16 cellular contexts compared by ENCODE assay signal in genomic region chr9:34337404-34337803, GRCh38. TPM values are rescaled to one million over a fixed set of nuclear protein-coding genes. Genes with fewer than 3 reads are reported as not detected.
DNase-seq lines count a peak whose midpoint lies in the region; ATAC-seq, FAIRE-seq and TF ChIP-seq lines count a peak whose summit lies in the region.
"Had no signal": no experiment of that assay in that cellular context is flagged by ENCODE, and none has a peak within 500 bp of the region (broad histone marks: within the 10 kb centered on the region; RNA-seq: fewer than 3 reads in every experiment).

No MANE protein-coding gene starts in this region.

- H2AFZ ChIP-seq in Karpas-422 (ENCODE audit: low read length): no peak overlapping the region
- H2AFZ ChIP-seq in mesenchymal stem cell (ENCODE audit: low read depth, low read length): no peak overlapping the region

- DNase-seq in BJ (ENCODE audit: low read depth): no peak
- DNase-seq in Karpas-422: peak; percentile 56
- peak; percentile 4 for DNase-seq in bronchial epithelial cell (ENCODE audit: low read depth)
- DNase-seq in mesenchymal stem cell: peak; percentile 28
- DNase-seq in NOMO-1 treated with dmso at 0.1 percent for 144 hours (lab: John Stamatoyannopoulos, UW; ENCODE audit: unreplicated experiment): no peak
- no peak for DNase-seq in GM10266 (ENCODE audit: extremely low spot score)
- DNase-seq in ureter (ENCODE audit: low spot score): no peak
- DNase-seq: activated CD8-positive, alpha-beta T cell treated with anti-CD3 and anti-CD28 coated beads for 36 hours; activated naive CD4-positive, alpha-beta T cell; CD8-positive, alpha-beta memory T cell; colonic mucosa; NCI-H345; T-helper 9 cell had no signal

- ATAC-seq in HG03095 (IDR thresholded peaks at IDR 0.05; ENCODE audit: unreplicated experiment): no peak
- ATAC-seq: activated CD8-positive, alpha-beta T cell treated with anti-CD3 and anti-CD28 coated beads for 36 hours; naive thymus-derived CD8-positive, alpha-beta T cell had no signal

- H3K9ac ChIP-seq in Karpas-422 (ENCODE audit: low read length) (no peak overlapping the region), mesenchymal stem cell (ENCODE audit: low read length) (peak overlapping the region; percentile 17)

- H3K18ac ChIP-seq in mesenchymal stem cell (ENCODE audit: low read depth in 1 of 2, low read length in 2 of 2): no peak overlapping the region

- no peaks in the 10 kb centered on the region for H3K9me3 ChIP-seq in Karpas-422 (ENCODE audit: low read length)
- no peaks in the 10 kb centered on the region for H3K9me3 ChIP-seq in mesenchymal stem cell (ENCODE audit: control insufficient read depth, low read length)
- H3K9me3 ChIP-seq: colonic mucosa had no signal

- H3K79me1 ChIP-seq in mesenchymal stem cell (replicated peaks; ENCODE audit: low read length, poor library complexity, severe bottlenecking): peaks cover 39% of the 10 kb centered on the region

- POLR2A ChIA-PET in BJ (lab: Charles Lee): no interaction called here

- H3K14ac ChIP-seq in mesenchymal stem cell (ENCODE audit: low read length in 2 of 2): no peak overlapping the region

- no peak overlapping the region for H3K4ac ChIP-seq in mesenchymal stem cell (ENCODE audit: low read depth in 1 of 2, low read length in 2 of 2)

- H3K4me2 ChIP-seq in Karpas-422 (ENCODE audit: low read depth, low read length, poor library complexity, severe bottlenecking) (no peak overlapping the region), mesenchymal stem cell (ENCODE audit: low read length, poor library complexity, severe bottlenecking) (no peak overlapping the region)

- H2AK5ac ChIP-seq in mesenchymal stem cell (ENCODE audit: low read length, severe bottlenecking): no peak overlapping the region

- FAIRE-seq in bronchial epithelial cell (lab: Jason Lieb, UNC): no peak
- FAIRE-seq: keratinocyte had no signal

- no peak overlapping the region for H2BK120ac ChIP-seq in mesenchymal stem cell (ENCODE audit: low read depth, low read length)

- no peak overlapping the region for H2BK5ac ChIP-seq in mesenchymal stem cell (ENCODE audit: low read depth, low read length, poor library complexity, severe bottlenecking)

- no peak overlapping the region for H2BK15ac ChIP-seq in mesenchymal stem cell (ENCODE audit: low read depth, poor library complexity, severe bottlenecking)

- no peak overlapping the region for H3K23ac ChIP-seq in mesenchymal stem cell (ENCODE audit: low read length in 2 of 2)

- 95% methylated on average over 2 of the region's 2 CpGs for WGBS in mesenchymal stem cell

- no peak overlapping the region for H2BK12ac ChIP-seq in mesenchymal stem cell (ENCODE audit: low read length in 2 of 2)

- CTCF ChIA-PET in BJ (lab: Yijun Ruan, JAX): interaction anchor here (1.0 kb wide), 1 partner anchor 413 kb away, joined by 3 read pairs; no protein-coding TSS in a partner anchor

- no peak overlapping the region for H3K4me3 ChIP-seq in BJ (ENCODE audit: low read depth, low read length)
- H3K4me3 ChIP-seq in Karpas-422 (ENCODE audit: low read length): no peak overlapping the region
- H3K4me3 ChIP-seq in bronchial epithelial cell (ENCODE audit: low read depth, low read length): no peak overlapping the region
- no peak overlapping the region for H3K4me3 ChIP-seq in mesenchymal stem cell (ENCODE audit: insufficient read depth in 1 of 2, low read depth in 1 of 2, low read length in 2 of 2)
- H3K4me3 ChIP-seq: colonic mucosa had no signal

- no peaks in the 10 kb centered on the region for H3K9me2 ChIP-seq in Karpas-422 (replicated peaks; ENCODE audit: insufficient read depth, low read length)

- TF ChIP-seq CTCF in BJ (IDR thresholded peaks at IDR 0.05; ENCODE audit: insufficient read depth, low read depth, low read length) (0 out of 2 replicates have a peak, but pooled peaks have one; percentile 13), bronchial epithelial cell (IDR thresholded peaks at IDR 0.05; ENCODE audit: insufficient read depth, low read length, severe bottlenecking) (peak; percentile 5), GM10266 (IDR thresholded peaks at IDR 0.05; ENCODE audit: control insufficient read depth, insufficient read depth, low read depth, missing control alignments) (no peak)

- H3K27me3 ChIP-seq in BJ (ENCODE audit: control insufficient read depth, insufficient read depth, low read length) (no peaks in the 10 kb centered on the region), Karpas-422 (ENCODE audit: low read length) (no peaks in the 10 kb centered on the region), bronchial epithelial cell (ENCODE audit: control insufficient read depth, insufficient read depth, low read length) (no peaks in the 10 kb centered on the region), mesenchymal stem cell (ENCODE audit: control insufficient read depth in 1 of 2, insufficient read depth in 1 of 2, low read length in 2 of 2) (no peaks in the 10 kb centered on the region)
- H3K27me3 ChIP-seq: colonic mucosa had no signal

- H3K79me2 ChIP-seq in Karpas-422 (ENCODE audit: low read length): peaks cover 10% of the 10 kb centered on the region; the same call in 1 of the 2 replicates

- H4K20me1 ChIP-seq in Karpas-422 (ENCODE audit: insufficient read depth, low read depth, low read length): no peaks in the 10 kb centered on the region

- H3K27ac ChIP-seq in Karpas-422 (ENCODE audit: low read length) (no peak overlapping the region), mesenchymal stem cell (ENCODE audit: low read length, poor library complexity, severe bottlenecking) (no peak overlapping the region)
- H3K27ac ChIP-seq: colonic mucosa had no signal

- H3K4me1 ChIP-seq in Karpas-422 (ENCODE audit: low read length) (peaks cover 3% of the 10 kb centered on the region; the same call in 1 of the 2 replicates), mesenchymal stem cell (ENCODE audit: control insufficient read depth, insufficient read depth, low read depth, low read length) (no peaks in the 10 kb centered on the region)
- H3K4me1 ChIP-seq: colonic mucosa had no signal

- H3K36me3 ChIP-seq in BJ (ENCODE audit: control insufficient read depth, insufficient read depth, low read length) (peaks cover 12% of the 10 kb centered on the region), Karpas-422 (ENCODE audit: insufficient read depth, low read length) (no peaks in the 10 kb centered on the region), bronchial epithelial cell (ENCODE audit: control insufficient read depth, insufficient read depth, low read length) (peaks cover 21% of the 10 kb centered on the region), mesenchymal stem cell (ENCODE audit: control insufficient read depth in 1 of 2, insufficient read depth in 2 of 2, low read depth in 1 of 2, low read length in 2 of 2) (peaks cover 38 to 41% of the 10 kb centered on the region in 2 experiments)
- H3K36me3 ChIP-seq: colonic mucosa had no signal

- no peak overlapping the region for H4K91ac ChIP-seq in mesenchymal stem cell (ENCODE audit: low read length)

- no peak overlapping the region for H4K8ac ChIP-seq in mesenchymal stem cell (ENCODE audit: low read length)

RNA-seq across cellular contexts. Expression of gene NUDT2, which starts 8.0 kb away (rescaled TPM):
- 37.8 and 39.5 TPM in 2 replicates for polyA plus RNA-seq in BJ (2011; rRNA removed)
- polyA minus RNA-seq in BJ (2011; rRNA and poly(A)+ RNA removed): 4.5 and 9.0 TPM in 2 replicates
- 10.4 and 14.2 TPM in 2 replicates for total RNA-seq in Karpas-422 (2014; rRNA removed; shearing (Covaris generic); ENCODE audit: low replicate concordance)
- total RNA-seq in bronchial epithelial cell: 50.3 and 56.2 TPM in 2 replicates
- polyA plus RNA-seq in mesenchymal stem cell (2013, experiment 1 of 2): 24.9 TPM
- 25.0 TPM for polyA plus RNA-seq in mesenchymal stem cell (2013, experiment 2 of 2)
- 18.7 TPM for total RNA-seq in ureter

RNA-seq across cellular contexts. Expression of gene KIF24, which starts 8.3 kb away (rescaled TPM):
- 1.6 and 1.9 TPM in 2 replicates for polyA plus RNA-seq in BJ (2011; rRNA removed)
- polyA minus RNA-seq in BJ (2011; rRNA and poly(A)+ RNA removed): 3.1 and 3.8 TPM in 2 replicates
- 6.5 and 7.0 TPM in 2 replicates for total RNA-seq in Karpas-422 (2014; rRNA removed; shearing (Covaris generic); ENCODE audit: low replicate concordance)
- 0.26 and 0.38 TPM in 2 replicates for total RNA-seq in bronchial epithelial cell
- polyA plus RNA-seq in mesenchymal stem cell (2013, experiment 1 of 2): 0.43 TPM
- 0.45 TPM for polyA plus RNA-seq in mesenchymal stem cell (2013, experiment 2 of 2)
- 0.94 TPM for total RNA-seq in ureter
- polyA plus RNA-seq: CD8-positive, alpha-beta memory T cell; naive thymus-derived CD8-positive, alpha-beta T cell had no signal

RNA-seq across cellular contexts. Expression of gene MYORG, which starts 39.3 kb away (rescaled TPM):
- polyA plus RNA-seq in BJ (2011; rRNA removed): 0.21 and 0.22 TPM in 2 replicates
- polyA minus RNA-seq in BJ (2011; rRNA and poly(A)+ RNA removed): 0.14 and 0.41 TPM in 2 replicates
- 0.45 and 1.7 TPM in 2 replicates for total RNA-seq in Karpas-422 (2014; rRNA removed; shearing (Covaris generic); ENCODE audit: low replicate concordance)
- total RNA-seq in bronchial epithelial cell (2.1 and 5.1 TPM in 2 replicates), ureter (8.1 TPM)
- 2.2 TPM for polyA plus RNA-seq in mesenchymal stem cell (2013, experiment 1 of 2)
- 2.2 TPM for polyA plus RNA-seq in mesenchymal stem cell (2013, experiment 2 of 2)

Comparison
In these comparisons a context has a peak if more than half of its experiments do, and no peak if none do; other contexts are left out.
1. DNase-seq: peak in Karpas-422 (single experiment), bronchial epithelial cell (single experiment) and mesenchymal stem cell (single experiment); none in BJ (single experiment), NOMO-1 treated with dmso at 0.1 percent for 144 hours (single experiment), GM10266 (single experiment) and ureter (single experiment).